In the genomic region with DNA sequence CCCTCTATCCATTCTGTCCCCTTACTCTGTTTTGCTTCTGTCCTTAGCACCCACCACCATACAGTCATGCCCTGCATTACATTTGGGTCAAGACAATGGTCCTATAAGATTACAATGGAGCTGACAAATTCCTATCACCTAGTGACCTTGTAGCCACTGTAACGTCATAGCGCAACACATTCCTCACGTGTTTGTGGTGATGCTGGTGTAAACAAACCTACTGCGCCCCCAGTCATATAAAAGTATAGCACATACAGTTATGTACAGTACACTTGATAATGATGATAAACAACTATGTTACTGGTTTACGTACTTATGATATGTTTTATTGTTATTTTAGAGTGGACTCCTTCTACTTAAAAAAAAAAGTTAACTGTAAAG, we compare ENCODE assay signal across 20 cellular contexts. TPM values are rescaled to one million over a fixed set of nuclear protein-coding genes. Genes with fewer than 3 reads are reported as not detected.
DNase-seq lines count a peak whose midpoint lies in the region; ATAC-seq, FAIRE-seq and TF ChIP-seq lines count a peak whose summit lies in the region.
"Had no signal": no experiment of that assay in that cellular context is flagged by ENCODE, and none has a peak within 500 bp of the region (broad histone marks: within the 10 kb centered on the region; RNA-seq: fewer than 3 reads in every experiment).

No MANE protein-coding gene starts in this region.

- no peaks in the 10 kb centered on the region for H3K27me3 Mint-ChIP-seq in CD4-positive, alpha-beta T cell
- H3K27me3 Mint-ChIP-seq in astrocyte (ENCODE audit: low read depth, unreplicated experiment): no peaks in the 10 kb centered on the region
- H3K27me3 Mint-ChIP-seq in nephron progenitor cell (ENCODE audit: low read depth, poor library complexity): peaks cover 9% of the 10 kb centered on the region
- no peaks in the 10 kb centered on the region for H3K27me3 Mint-ChIP-seq in natural killer cell treated with Interleukin-12 subunit alpha and Interleukin-12 subunit beta and Interleukin-15 and Interleukin-18, amount 100 ng/mL, for 72 hours

- intact Hi-C loops in CD4-positive, alpha-beta T cell (cut with DNase I, micrococcal nuclease): no loop called here

- no peak for FAIRE-seq in astrocyte (lab: Jason Lieb, UNC)
- FAIRE-seq: GM12878 had no signal

- no peaks in the 10 kb centered on the region for H3K79me2 ChIP-seq in astrocyte (ENCODE audit: insufficient read depth, low read length)

- no peaks in the 10 kb centered on the region for H4K20me1 ChIP-seq in astrocyte (ENCODE audit: insufficient read depth, low read length)

- POLR2A ChIA-PET in CD4-positive, alpha-beta T cell (lab: Charles Lee): no interaction called here

- no peak for ATAC-seq in CD4-positive, alpha-beta T cell (ENCODE audit: poor library complexity)
- ATAC-seq in natural killer cell treated with Interleukin-12 subunit alpha and Interleukin-12 subunit beta and Interleukin-15 and Interleukin-18, amount 100 ng/mL, for 72 hours: no peak
- ATAC-seq: GM12878 had no signal

- no peaks in the 10 kb centered on the region for H3K9me3 ChIP-seq in CD4-positive, alpha-beta T cell (ENCODE audit: control insufficient read depth, low read length)
- peaks cover 4% of the 10 kb centered on the region for H3K9me3 ChIP-seq in astrocyte (ENCODE audit: insufficient read depth, low read depth, low read length)

- H3K9me3 Mint-ChIP-seq in CD4-positive, alpha-beta T cell: peaks cover 4% of the 10 kb centered on the region
- H3K9me3 Mint-ChIP-seq in astrocyte (ENCODE audit: unreplicated experiment) (peaks cover 7% of the 10 kb centered on the region), nephron progenitor cell (no peaks in the 10 kb centered on the region)
- H3K9me3 Mint-ChIP-seq in natural killer cell treated with Interleukin-12 subunit alpha and Interleukin-12 subunit beta and Interleukin-15 and Interleukin-18, amount 100 ng/mL, for 72 hours: no peaks in the 10 kb centered on the region

- peak overlapping the region; percentile 25 for H3K4me3 Mint-ChIP-seq in CD4-positive, alpha-beta T cell
- H3K4me3 Mint-ChIP-seq in astrocyte (ENCODE audit: unreplicated experiment) (no peak overlapping the region), nephron progenitor cell (no peak overlapping the region)
- no peak overlapping the region for H3K4me3 Mint-ChIP-seq in natural killer cell treated with Interleukin-12 subunit alpha and Interleukin-12 subunit beta and Interleukin-15 and Interleukin-18, amount 100 ng/mL, for 72 hours

- H3K36me3 Mint-ChIP-seq in CD4-positive, alpha-beta T cell (ENCODE audit: low read depth): no peaks in the 10 kb centered on the region
- H3K36me3 Mint-ChIP-seq in astrocyte (ENCODE audit: low read depth, unreplicated experiment) (peaks cover 2% of the 10 kb centered on the region), nephron progenitor cell (ENCODE audit: low read depth) (no peaks in the 10 kb centered on the region)
- H3K36me3 Mint-ChIP-seq in natural killer cell treated with Interleukin-12 subunit alpha and Interleukin-12 subunit beta and Interleukin-15 and Interleukin-18, amount 100 ng/mL, for 72 hours: no peaks in the 10 kb centered on the region

- no peaks in the 10 kb centered on the region for H3K27me3 ChIP-seq in CD4-positive, alpha-beta T cell (ENCODE audit: control insufficient read depth, insufficient read depth, low read length)
- no peaks in the 10 kb centered on the region for H3K27me3 ChIP-seq in astrocyte (ENCODE audit: insufficient read depth, low read length)
- H3K27me3 ChIP-seq: upper lobe of left lung had no signal

- no peak overlapping the region for H3K27ac Mint-ChIP-seq in CD4-positive, alpha-beta T cell
- H3K27ac Mint-ChIP-seq in astrocyte (ENCODE audit: unreplicated experiment): no peak overlapping the region
- peak overlapping the region; percentile 47 for H3K27ac Mint-ChIP-seq in nephron progenitor cell
- peak overlapping the region in 1 of 2 donors; percentile 36 for H3K27ac Mint-ChIP-seq in natural killer cell treated with Interleukin-12 subunit alpha and Interleukin-12 subunit beta and Interleukin-15 and Interleukin-18, amount 100 ng/mL, for 72 hours

- peaks cover 8% of the 10 kb centered on the region for H3K4me1 Mint-ChIP-seq in CD4-positive, alpha-beta T cell (ENCODE audit: low read depth)
- H3K4me1 Mint-ChIP-seq in astrocyte (ENCODE audit: low read depth, unreplicated experiment): peaks cover 3% of the 10 kb centered on the region
- peaks cover 17% of the 10 kb centered on the region for H3K4me1 Mint-ChIP-seq in nephron progenitor cell
- peaks cover 7 to 14% of the 10 kb centered on the region in 2 donors for H3K4me1 Mint-ChIP-seq in natural killer cell treated with Interleukin-12 subunit alpha and Interleukin-12 subunit beta and Interleukin-15 and Interleukin-18, amount 100 ng/mL, for 72 hours (ENCODE audit: low read depth in 2 of 2)

- CTCF ChIA-PET in CD4-positive, alpha-beta T cell (lab: Charles Lee): no interaction called here

- peaks cover 11% of the 10 kb centered on the region for H3K4me1 ChIP-seq in astrocyte (ENCODE audit: insufficient read depth, low read length)

- no peak overlapping the region for H3K4me2 ChIP-seq in astrocyte (ENCODE audit: low read length)

- H3K9ac ChIP-seq in astrocyte (ENCODE audit: low read length): no peak overlapping the region

- H3K4me3 ChIP-seq in astrocyte (ENCODE audit: insufficient read depth, low read depth, low read length): no peak overlapping the region
- H3K4me3 ChIP-seq: GM12878, SK-N-MC, upper lobe of left lung had no signal

- H3K27ac ChIP-seq in CD4-positive, alpha-beta T cell (ENCODE audit: low read depth, low read length): no peak overlapping the region
- H3K27ac ChIP-seq in astrocyte (ENCODE audit: low read depth, low read length): no peak overlapping the region
- H3K27ac ChIP-seq: SK-N-MC, upper lobe of left lung had no signal

- H3K36me3 ChIP-seq in astrocyte (ENCODE audit: insufficient read depth, low read length): no peaks in the 10 kb centered on the region
- H3K36me3 ChIP-seq: upper lobe of left lung had no signal

- TF ChIP-seq CTCF in CD4-positive, alpha-beta T cell (IDR thresholded peaks at IDR 0.05): no peak
- TF ChIP-seq CTCF in astrocyte (IDR thresholded peaks at IDR 0.05; ENCODE audit: insufficient read depth, low read depth, low read length): no peak
- no peak for TF ChIP-seq CTCF in nephron progenitor cell (IDR thresholded peaks at IDR 0.05)

- DNase-seq in CD4-positive, alpha-beta T cell: no peak
- peak; percentile 65 for DNase-seq in HCEC 1CT
- peak; percentile 42 for DNase-seq in astrocyte (ENCODE audit: low read depth)
- DNase-seq in nephron progenitor cell: no peak
- no peak for DNase-seq in natural killer cell treated with Interleukin-12 subunit alpha and Interleukin-12 subunit beta and Interleukin-15 and Interleukin-18, amount 100 ng/mL, for 72 hours (ENCODE audit: low spot score)
- no peak for DNase-seq in HPDE6-E6E7 (ENCODE audit: extremely low spot score)
- DNase-seq in epidermal melanocyte (ENCODE audit: insufficient read length, low spot score): no peak
- DNase-seq: activated CD4-positive, alpha-beta T cell treated with anti-CD3 and anti-CD28 coated beads for 48 hours; activated CD8-positive, alpha-beta memory T cell treated with anti-CD3 and anti-CD28 coated beads, Interleukin-2, amount 50 U/mL, for 48 hours; activated gamma-delta T cell treated with Interleukin-2 at 50 U/mL for 16 hours; AML-193; aorta; GDM1; NCI-H1436 treated with DMSO at 0.1 percent for 48 hours; NCI-H2171 treated with DMSO at 0.1 percent for 48 hours; NCI-H748 treated with DMSO at 0.1 percent for 48 hours; stimulated activated naive CD4-positive, alpha-beta T cell; upper lobe of left lung had no signal

- H2AFZ ChIP-seq in astrocyte (ENCODE audit: low read depth, low read length): no peak overlapping the region

RNA-seq across cellular contexts. Expression of gene CITED4, which starts 4.2 kb away (rescaled TPM):
- total RNA-seq in CD4-positive, alpha-beta T cell: 10 to 100 TPM; 51.6 to 52.0 TPM
- 4.8 and 7.1 TPM in 2 replicates for total RNA-seq in astrocyte
- 1 to 10 TPM; 2.5 to 3.5 TPM for total RNA-seq in natural killer cell treated with Interleukin-12 subunit alpha and Interleukin-12 subunit beta and Interleukin-15 and Interleukin-18, amount 100 ng/mL, for 72 hours

Comparison
In these comparisons a context has a peak if more than half of its experiments do, and no peak if none do; other contexts are left out.
1. DNase-seq: peak in HCEC 1CT (single experiment) and astrocyte (single experiment); none in CD4-positive, alpha-beta T cell (0 of 10), nephron progenitor cell (single experiment), natural killer cell treated with Interleukin-12 subunit alpha and Interleukin-12 subunit beta and Interleukin-15 and Interleukin-18, amount 100 ng/mL, for 72 hours (single experiment), HPDE6-E6E7 (single experiment) and epidermal melanocyte (single experiment).